ENCODE assay signal across 8 cellular contexts in genomic region chr19:45250216-45250831, GRCh38. TPM values are rescaled to one million over a fixed set of nuclear protein-coding genes. Genes with fewer than 3 reads are reported as not detected.
DNase-seq lines count a peak whose midpoint lies in the region; TF ChIP-seq lines count a peak whose summit lies in the region.

No MANE protein-coding gene starts in this region.

- 0 out of 2 replicates have a peak overlapping the region, but pooled peaks have one; percentile 34 for H3K27ac ChIP-seq in 22Rv1

- TF ChIP-seq CTCF in 22Rv1 (IDR thresholded peaks at IDR 0.05) = no peak
- TF ChIP-seq CTCF in chondrocyte (IDR thresholded peaks at IDR 0.05) = no peak

- no peaks in the 10 kb centered on the region for H3K36me3 Mint-ChIP-seq in IgD-negative memory B cell
- H3K36me3 Mint-ChIP-seq in chondrocyte (ENCODE audit: low read depth) = no peaks in the 10 kb centered on the region

- H3K4me1 ChIP-seq in mononuclear cell (ENCODE audit: insufficient read depth, low read length) = peaks cover 43% of the 10 kb centered on the region

- H3K9me3 Mint-ChIP-seq in IgD-negative memory B cell (no peaks in the 10 kb centered on the region), chondrocyte (ENCODE audit: low read depth) (no peaks in the 10 kb centered on the region)

- peak overlapping the region; percentile 74 to 91 (median 89) for H3K4me3 Mint-ChIP-seq in IgD-negative memory B cell
- H3K4me3 Mint-ChIP-seq in chondrocyte (ENCODE audit: unreplicated experiment) = peak overlapping the region; percentile 83

- peak overlapping the region; percentile 40 for H3K4me3 ChIP-seq in mononuclear cell (ENCODE audit: low read length)

- no peak for DNase-seq in chondrocyte (ENCODE audit: low spot score)
- no peak for DNase-seq in C1 segment of cervical spinal cord (lab: John Stamatoyannopoulos, UW)
- no peak for DNase-seq in NCI-H1436 treated with DMSO at 0.1 percent for 48 hours (lab: John Stamatoyannopoulos, UW)
- DNase-seq in AG08395 (ENCODE audit: low spot score) = no peak
- DNase-seq in retina = no peak

- H3K4me1 Mint-ChIP-seq in IgD-negative memory B cell (peaks cover 5 to 17% (median 9%) of the 10 kb centered on the region in 3 donors), chondrocyte (ENCODE audit: low read depth) (peaks cover 35% of the 10 kb centered on the region)

- no peaks in the 10 kb centered on the region for H3K27me3 ChIP-seq in mononuclear cell (ENCODE audit: insufficient read depth, low read length)

- no peaks in the 10 kb centered on the region for H3K27me3 Mint-ChIP-seq in IgD-negative memory B cell
- no peaks in the 10 kb centered on the region for H3K27me3 Mint-ChIP-seq in chondrocyte (ENCODE audit: low read depth)

- no peaks in the 10 kb centered on the region for H3K9me3 ChIP-seq in mononuclear cell (ENCODE audit: low read depth, low read length)

- H3K27ac Mint-ChIP-seq in IgD-negative memory B cell = peak overlapping the region in 1 of 3 donors; percentile 38
- no peak overlapping the region for H3K27ac Mint-ChIP-seq in chondrocyte (ENCODE audit: unreplicated experiment)

RNA-seq across cellular contexts. Expression of gene MARK4, which starts 0.7 kb away (rescaled TPM):
- polyA plus RNA-seq in IgD-negative memory B cell = 0.58 TPM
- 36.5 to 54.7 TPM (median 46.3 TPM) in 3 replicates for total RNA-seq in chondrocyte
- total RNA-seq in mononuclear cell = 12.9 TPM

RNA-seq across cellular contexts. Expression of gene EXOC3L2, which starts 5.1 kb away (rescaled TPM):
- not detected for polyA plus RNA-seq in IgD-negative memory B cell
- total RNA-seq in chondrocyte (0.37 to 1.3 TPM (median 0.51 TPM) in 3 replicates), mononuclear cell (0.31 TPM)
